Comparison of ENCODE assay signal across 11 cellular contexts in genomic region chr10:79113827-79114226, GRCh38. TPM values are rescaled to one million over a fixed set of nuclear protein-coding genes. Genes with fewer than 3 reads are reported as not detected.
A peak's percentile ranks its signal among the peaks of the same experiment; 100 is the strongest.
DNase-seq lines count a peak whose midpoint lies in the region; ATAC-seq and TF ChIP-seq lines count a peak whose summit lies in the region.
"Had no signal": no experiment of that assay in that cellular context is flagged by ENCODE, and none has a peak within 500 bp of the region (broad histone marks: within the 10 kb centered on the region; RNA-seq: fewer than 3 reads in every experiment).

No MANE protein-coding gene starts in this region.

- H3K9me3 ChIP-seq in AG04450 (ENCODE audit: control insufficient read depth, insufficient read depth, low read length) (no peaks in the 10 kb centered on the region; the same call in 1 of the 2 replicates), PC-3 (ENCODE audit: low read length) (no peaks in the 10 kb centered on the region), esophagus squamous epithelium (no peaks in the 10 kb centered on the region), neuronal stem cell (replicated peaks in 1 of 2; ENCODE audit: control insufficient read depth in 2 of 2, insufficient read depth in 1 of 2, low read depth in 1 of 2, low read length in 2 of 2) (peaks cover 0 to 11% of the 10 kb centered on the region in 2 donors), right lobe of liver (no peaks in the 10 kb centered on the region)
- H3K9me3 ChIP-seq: thoracic aorta had no signal

- intact Hi-C loops in PC-3 (cut with micrococcal nuclease) (loop anchor here (2.0 kb wide), 1 partner anchor 43 kb away; no protein-coding TSS in a partner anchor), esophagus squamous epithelium (cut with DNase I) (no loop called here), right lobe of liver (cut with DNase I) (no loop called here)

- no peak overlapping the region for H3K4me2 ChIP-seq in PC-3 (ENCODE audit: low read length)
- H3K4me2 ChIP-seq in neuronal stem cell (ENCODE audit: insufficient read depth, low read length, poor library complexity, severe bottlenecking): no peak overlapping the region

- no peak overlapping the region for H2BK120ac ChIP-seq in neuronal stem cell (ENCODE audit: low read depth, low read length)

- no peak overlapping the region for H3K14ac ChIP-seq in neuronal stem cell (ENCODE audit: low read length)

- H4K8ac ChIP-seq in neuronal stem cell (ENCODE audit: low read depth, low read length): no peak overlapping the region

- H3K79me2 ChIP-seq in PC-3 (ENCODE audit: low read length): peaks cover 92% of the 10 kb centered on the region

- H2AFZ ChIP-seq in PC-3 (ENCODE audit: low read length): no peak overlapping the region
- H2AFZ ChIP-seq in neuronal stem cell (ENCODE audit: low read length): no peak overlapping the region

- peaks cover 9% of the 10 kb centered on the region; the same call in 1 of the 2 replicates for H4K20me1 ChIP-seq in PC-3 (ENCODE audit: low read length)

- H3K4me3 ChIP-seq in AG04450 (ENCODE audit: low read depth, low read length): 0 out of 2 replicates have a peak overlapping the region, but pooled peaks have one; percentile 10
- no peak overlapping the region for H3K4me3 ChIP-seq in PC-3 (ENCODE audit: low read length)
- no peak overlapping the region for H3K4me3 ChIP-seq in esophagus squamous epithelium
- H3K4me3 ChIP-seq in neuronal stem cell (ENCODE audit: low read length in 2 of 2): no peak overlapping the region
- no peak overlapping the region for H3K4me3 ChIP-seq in right lobe of liver
- H3K4me3 ChIP-seq: thoracic aorta had no signal

- BruUV-seq in PC-3 (replicated peaks; lab: Mats Ljungman, UMichigan): no TSS peak

- H3K18ac ChIP-seq in neuronal stem cell (ENCODE audit: low read length): peak overlapping the region; percentile 73

- H3K4me1 ChIP-seq in PC-3 (ENCODE audit: insufficient read depth, low read length) (peaks cover 30% of the 10 kb centered on the region), esophagus squamous epithelium (peaks cover 38 to 100% (median 61%) of the 10 kb centered on the region in 3 donors), neuronal stem cell (ENCODE audit: control insufficient read depth in 2 of 2, insufficient read depth in 1 of 2, low read depth in 1 of 2, low read length in 2 of 2) (peaks cover 39 to 42% of the 10 kb centered on the region in 2 donors), right lobe of liver (peaks cover 0 to 39% (median 23%) of the 10 kb centered on the region in 4 donors)

- H2BK12ac ChIP-seq in neuronal stem cell (ENCODE audit: low read length): no peak overlapping the region

- CTCF ChIA-PET in AG04450 (lab: Charles Lee) (interaction anchor here (0.6 to 1.7 kb wide), 4 partner anchors 8 to 1066 kb away, joined by 3 to 7 read pairs (median 4); no protein-coding TSS in a partner anchor), PC-3 (lab: Charles Lee) (interaction anchor here (1.1 kb wide), 1 partner anchor 81 kb away, joined by 3 read pairs; no protein-coding TSS in a partner anchor)

- H3K9ac ChIP-seq in PC-3 (ENCODE audit: low read length) (peak overlapping the region; percentile 22; the same call in 1 of the 2 replicates), neuronal stem cell (ENCODE audit: low read depth, low read length, poor library complexity) (no peak overlapping the region)

- POLR2A ChIA-PET in AG04450 (lab: Yijun Ruan, JAX) (interaction anchor here (0.7 to 1.7 kb wide), 6 partner anchors 9 to 49 kb away, joined by 3 to 8 read pairs (median 4); no protein-coding TSS in a partner anchor), PC-3 (lab: Charles Lee; ENCODE audit: unreplicated experiment) (interaction anchor here (0.6 kb wide), 1 partner anchor 140 kb away, joined by 10 read pairs; no protein-coding TSS in a partner anchor)

- H4K91ac ChIP-seq in neuronal stem cell (ENCODE audit: low read depth, low read length, poor library complexity): no peak overlapping the region

- H3F3A ChIP-seq in PC-3 (ENCODE audit: low read length, unreplicated experiment): no peaks in the 10 kb centered on the region

- no peaks in the 10 kb centered on the region for H3K9me2 ChIP-seq in PC-3 (replicated peaks; ENCODE audit: low read length)

- no peak for ATAC-seq in PC-3
- ATAC-seq in right lobe of liver: no peak
- no peak for ATAC-seq in GM21825 (IDR thresholded peaks at IDR 0.05; ENCODE audit: unreplicated experiment)

- no peak overlapping the region for H2AK5ac ChIP-seq in neuronal stem cell (ENCODE audit: low read depth, low read length)

- no peak overlapping the region for H2BK15ac ChIP-seq in neuronal stem cell (ENCODE audit: low read length)

- TF ChIP-seq POLR2A in esophagus squamous epithelium (IDR thresholded peaks at IDR 0.05) (no peak), right lobe of liver (IDR thresholded peaks at IDR 0.05) (no peak)

- no peaks in the 10 kb centered on the region for H3K27me3 ChIP-seq in AG04450 (ENCODE audit: control insufficient read depth, insufficient read depth, low read length)
- no peaks in the 10 kb centered on the region for H3K27me3 ChIP-seq in PC-3 (ENCODE audit: low read length)
- no peaks in the 10 kb centered on the region for H3K27me3 ChIP-seq in esophagus squamous epithelium
- H3K27me3 ChIP-seq in neuronal stem cell (ENCODE audit: control insufficient read depth in 3 of 3, insufficient read depth in 3 of 3, low read depth in 1 of 3, low read length in 3 of 3): no peaks in the 10 kb centered on the region
- H3K27me3 ChIP-seq in right lobe of liver: no peaks in the 10 kb centered on the region

- DNase-seq in AG04450 (ENCODE audit: low read depth, low spot score) (no peak), PC-3 (no peak), esophagus squamous epithelium (lab: John Stamatoyannopoulos, UW) (no peak), neuronal stem cell (ENCODE audit: low spot score) (no peak), NCI-H2029 treated with DMSO at 0.1 percent for 48 hours (lab: John Stamatoyannopoulos, UW) (no peak), right lobe of liver (no peak)
- DNase-seq in stimulated activated CD4-positive, alpha-beta T cell treated with anti-CD3 and anti-CD28 coated beads, Interleukin-4, amount 100 ng/mL, for 1 hour: no peak
- DNase-seq: stimulated activated CD4-positive, alpha-beta T cell treated with anti-CD3 and anti-CD28 coated beads, Interleukin-2, amount 100 ng/mL, for 24 hours had no signal

- 46 to 62% methylated on average over 4 to 8 of the region's 9 CpGs for WGBS in esophagus squamous epithelium, 2 donors
- no CpG with 5 or more reads among the region's 9 CpGs for whole genome bisulfite sequencing in neuronal stem cell (ENCODE audit: extremely low coverage in 2 of 2, insufficient read length in 2 of 2, insufficient replicate concordance in 1 of 2), 2 donors
- WGBS in right lobe of liver (ENCODE audit: insufficient coverage, low coverage, low lambda C conversion rate, missing lambda C conversion rate): 80% methylated on average over 4 of the region's 9 CpGs

- H2BK5ac ChIP-seq in neuronal stem cell (ENCODE audit: low read length): no peak overlapping the region

- no peak overlapping the region for H3K4ac ChIP-seq in neuronal stem cell (ENCODE audit: low read length)

- H3K23ac ChIP-seq in neuronal stem cell (ENCODE audit: low read depth, low read length, poor library complexity): no peak overlapping the region

- H3K27ac ChIP-seq in AG04450 (ENCODE audit: low read depth, low read length) (peak overlapping the region; percentile 89), PC-3 (ENCODE audit: low read length) (peak overlapping the region; percentile 59), esophagus squamous epithelium (peak overlapping the region; percentile 64 to 88 (median 80)), neuronal stem cell (replicated peaks; ENCODE audit: low read length) (no peak overlapping the region), right lobe of liver (no peak overlapping the region)
- H3K27ac ChIP-seq: HL-60 had no signal

- TF ChIP-seq CTCF in AG04450 (IDR thresholded peaks at IDR 0.05; ENCODE audit: low read depth, low read length) (no peak), PC-3 (conservative IDR thresholded peaks at IDR 0.05; ENCODE audit: low read depth, low read length) (no peak), esophagus squamous epithelium (IDR thresholded peaks at IDR 0.05) (no peak), right lobe of liver (IDR thresholded peaks at IDR 0.05) (no peak)

- H3K36me3 ChIP-seq in PC-3 (ENCODE audit: low read depth, low read length) (peaks cover 7% of the 10 kb centered on the region; the same call in 1 of the 2 replicates), esophagus squamous epithelium (peaks cover 2 to 65% (median 6%) of the 10 kb centered on the region in 3 donors), neuronal stem cell (replicated peaks in 1 of 2; ENCODE audit: control insufficient read depth in 2 of 2, insufficient read depth in 2 of 2, low read length in 2 of 2) (peaks cover 10 to 62% of the 10 kb centered on the region in 2 donors), right lobe of liver (no peaks in the 10 kb centered on the region)

- peaks cover 23% of the 10 kb centered on the region for H3K79me1 ChIP-seq in neuronal stem cell (ENCODE audit: low read depth, low read length)

RNA-seq across cellular contexts. Expression of gene ZMIZ1, which starts 45.1 kb away (rescaled TPM):
- polyA plus RNA-seq in AG04450 (2011; rRNA removed): 7.6 and 12.8 TPM in 2 replicates
- polyA minus RNA-seq in AG04450 (2011; rRNA and poly(A)+ RNA removed): 16.5 and 21.3 TPM in 2 replicates
- 55.4 and 84.2 TPM in 2 replicates for total RNA-seq in PC-3 (2014; rRNA removed)
- total RNA-seq in esophagus squamous epithelium: 10 to 100 TPM; 28.2 to 79.5 (median 40.4) TPM
- polyA plus RNA-seq in neuronal stem cell (2013, experiment 1 of 2): 21.6 TPM
- 24.3 TPM for polyA plus RNA-seq in neuronal stem cell (2013, experiment 2 of 2)
- total RNA-seq in right lobe of liver: 10 to 100 TPM in 5 of 6 experiments, 1 to 10 TPM in 1; 9.9 to 22.8 (median 12.3) TPM

Comparison
In these comparisons a context has a peak if more than half of its experiments do, and no peak if none do; other contexts are left out.
1. H3K27ac ChIP-seq: peak in AG04450 (single experiment), PC-3 (single experiment) and esophagus squamous epithelium (4 of 4); none in neuronal stem cell (single experiment) and right lobe of liver (0 of 3).